Comparison of ENCODE assay signal across 1 cellular context in the genomic region with DNA sequence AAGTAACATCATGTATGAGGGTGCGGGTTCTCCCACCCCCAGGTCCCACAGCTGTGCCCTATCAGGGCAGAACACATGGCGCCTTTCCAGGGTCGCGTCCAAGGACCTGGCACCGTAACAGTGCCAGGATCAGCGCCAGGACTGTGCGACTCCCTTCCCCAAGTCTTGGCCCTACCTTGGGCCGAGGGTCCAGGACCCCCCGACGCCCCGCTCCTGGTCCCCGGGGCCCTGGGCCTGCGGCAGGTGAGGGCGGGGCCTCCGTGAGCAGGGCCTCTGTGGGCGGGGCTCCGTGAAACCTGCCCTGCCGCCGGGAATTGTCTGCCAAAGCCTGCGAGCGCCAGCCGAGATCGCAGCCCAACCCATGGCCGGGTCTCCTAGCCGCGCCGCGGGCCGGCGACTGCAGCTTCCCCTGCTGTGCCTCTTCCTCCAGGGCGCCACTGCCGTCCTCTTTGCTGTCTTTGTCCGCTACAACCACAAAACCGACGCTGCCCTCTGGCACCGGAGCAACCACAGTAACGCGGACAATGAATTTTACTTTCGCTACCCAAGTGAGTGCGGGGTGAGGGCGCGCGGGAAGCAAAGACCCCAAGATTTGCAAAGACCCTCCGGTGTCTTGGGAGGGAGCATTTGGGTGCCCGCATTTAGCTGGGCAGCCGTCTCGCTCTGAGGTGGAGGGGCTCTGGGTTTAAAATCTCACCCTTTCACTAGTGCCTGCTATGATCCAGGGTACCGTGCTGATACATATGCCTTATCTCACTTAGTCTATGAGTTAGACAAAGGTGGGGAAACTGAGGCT.
TF ChIP-seq lines count a peak whose summit lies in the region.

A gene with protein sequence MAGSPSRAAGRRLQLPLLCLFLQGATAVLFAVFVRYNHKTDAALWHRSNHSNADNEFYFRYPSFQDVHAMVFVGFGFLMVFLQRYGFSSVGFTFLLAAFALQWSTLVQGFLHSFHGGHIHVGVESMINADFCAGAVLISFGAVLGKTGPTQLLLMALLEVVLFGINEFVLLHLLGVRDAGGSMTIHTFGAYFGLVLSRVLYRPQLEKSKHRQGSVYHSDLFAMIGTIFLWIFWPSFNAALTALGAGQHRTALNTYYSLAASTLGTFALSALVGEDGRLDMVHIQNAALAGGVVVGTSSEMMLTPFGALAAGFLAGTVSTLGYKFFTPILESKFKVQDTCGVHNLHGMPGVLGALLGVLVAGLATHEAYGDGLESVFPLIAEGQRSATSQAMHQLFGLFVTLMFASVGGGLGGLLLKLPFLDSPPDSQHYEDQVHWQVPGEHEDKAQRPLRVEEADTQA (plus strand): TSS at position 323 of the 796 bp plus-strand sequence. CDS start 39 bp downstream, at position 362.

TF ChIP-seq in HepG2, 621 proteins besides CTCF, POLR2A, EP300 and RAD21 (continued from another document and continues in another):
- TF ChIP-seq, protein P1, sequence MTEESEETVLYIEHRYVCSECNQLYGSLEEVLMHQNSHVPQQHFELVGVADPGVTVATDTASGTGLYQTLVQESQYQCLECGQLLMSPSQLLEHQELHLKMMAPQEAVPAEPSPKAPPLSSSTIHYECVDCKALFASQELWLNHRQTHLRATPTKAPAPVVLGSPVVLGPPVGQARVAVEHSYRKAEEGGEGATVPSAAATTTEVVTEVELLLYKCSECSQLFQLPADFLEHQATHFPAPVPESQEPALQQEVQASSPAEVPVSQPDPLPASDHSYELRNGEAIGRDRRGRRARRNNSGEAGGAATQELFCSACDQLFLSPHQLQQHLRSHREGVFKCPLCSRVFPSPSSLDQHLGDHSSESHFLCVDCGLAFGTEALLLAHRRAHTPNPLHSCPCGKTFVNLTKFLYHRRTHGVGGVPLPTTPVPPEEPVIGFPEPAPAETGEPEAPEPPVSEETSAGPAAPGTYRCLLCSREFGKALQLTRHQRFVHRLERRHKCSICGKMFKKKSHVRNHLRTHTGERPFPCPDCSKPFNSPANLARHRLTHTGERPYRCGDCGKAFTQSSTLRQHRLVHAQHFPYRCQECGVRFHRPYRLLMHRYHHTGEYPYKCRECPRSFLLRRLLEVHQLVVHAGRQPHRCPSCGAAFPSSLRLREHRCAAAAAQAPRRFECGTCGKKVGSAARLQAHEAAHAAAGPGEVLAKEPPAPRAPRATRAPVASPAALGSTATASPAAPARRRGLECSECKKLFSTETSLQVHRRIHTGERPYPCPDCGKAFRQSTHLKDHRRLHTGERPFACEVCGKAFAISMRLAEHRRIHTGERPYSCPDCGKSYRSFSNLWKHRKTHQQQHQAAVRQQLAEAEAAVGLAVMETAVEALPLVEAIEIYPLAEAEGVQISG (CRISPR knock-in tag; IDR thresholded peaks at IDR 0.05): peak; percentile 50; the same call in 1 of the 2 replicates
- TF ChIP-seq RAD51 (IDR thresholded peaks at IDR 0.05; ENCODE audit: borderline replicate concordance) (no peak), ZNF777 (CRISPR knock-in tag; IDR thresholded peaks at IDR 0.05) (0 out of 2 replicates have a peak, but pooled peaks have one; percentile 53), KLF16 (CRISPR knock-in tag; IDR thresholded peaks at IDR 0.05) (peak in 1 of 2 experiments; percentile 71; a peak in 1 of 4 replicates), KLF6 (CRISPR knock-in tag; IDR thresholded peaks at IDR 0.05) (no peak), ZFY (CRISPR knock-in tag; IDR thresholded peaks at IDR 0.05) (peak; percentile 73), CBX1 (IDR thresholded peaks at IDR 0.05; ENCODE audit: low read depth) (peak; percentile 37), ZFP37 (CRISPR knock-in tag; IDR thresholded peaks at IDR 0.05; ENCODE audit: borderline replicate concordance) (0 out of 2 replicates have a peak, but pooled peaks have one; percentile 46), ZNF605 (CRISPR knock-in tag; IDR thresholded peaks at IDR 0.05) (peak; percentile 68), FOSL1 (CRISPR knock-in tag; IDR thresholded peaks at IDR 0.05; ENCODE audit: borderline replicate concordance) (0 out of 2 replicates have a peak, but pooled peaks have one; percentile 24), MIXL1 (CRISPR knock-in tag; IDR thresholded peaks at IDR 0.05) (0 out of 2 replicates have a peak, but pooled peaks have one; percentile 19), ESRRA (CRISPR knock-in tag; IDR thresholded peaks at IDR 0.05; ENCODE audit: low read depth) (peak; percentile 42; the same call in 1 of the 2 replicates), SNAPC2 (CRISPR knock-in tag; IDR thresholded peaks at IDR 0.05) (peak; percentile 64; the same call in 1 of the 2 replicates), KLF12 (CRISPR knock-in tag; IDR thresholded peaks at IDR 0.05; ENCODE audit: borderline replicate concordance) (no peak; the same call in 1 of the 2 replicates), SMAD3 (CRISPR knock-in tag; IDR thresholded peaks at IDR 0.05) (peak; percentile 62; the same call in 1 of the 2 replicates), RNF2 (conservative IDR thresholded peaks at IDR 0.05; ENCODE audit: low read depth) (no peak), DNMT1 (CRISPR knock-in tag; IDR thresholded peaks at IDR 0.05) (0 out of 2 replicates have a peak, but pooled peaks have one; percentile 21), GLI4 (CRISPR knock-in tag; IDR thresholded peaks at IDR 0.05; ENCODE audit: borderline replicate concordance) (peak; percentile 59; the same call in 1 of the 2 replicates), ZNF782 (CRISPR knock-in tag; IDR thresholded peaks at IDR 0.05; ENCODE audit: borderline replicate concordance) (0 out of 2 replicates have a peak, but pooled peaks have one; percentile 41), MAZ (IDR thresholded peaks at IDR 0.05; ENCODE audit: borderline replicate concordance, low read depth, low read length) (no peak), MAZ (CRISPR knock-in tag; IDR thresholded peaks at IDR 0.05; ENCODE audit: low read depth) (peak; percentile 56; the same call in 1 of the 2 replicates), ZNF567 (CRISPR knock-in tag; IDR thresholded peaks at IDR 0.05; ENCODE audit: borderline replicate concordance) (0 out of 2 replicates have a peak, but pooled peaks have one; percentile 80), PHF8 (CRISPR knock-in tag; IDR thresholded peaks at IDR 0.05) (peak; percentile 82), KDM5B (CRISPR knock-in tag; IDR thresholded peaks at IDR 0.05; ENCODE audit: borderline replicate concordance) (peak; percentile 86), YEATS2 (CRISPR knock-in tag; IDR thresholded peaks at IDR 0.05; ENCODE audit: borderline replicate concordance) (0 out of 2 replicates have a peak, but pooled peaks have one; percentile 24), ZBTB42 (CRISPR knock-in tag; IDR thresholded peaks at IDR 0.05) (0 out of 2 replicates have a peak, but pooled peaks have one; percentile 58), TBX2 (CRISPR knock-in tag; IDR thresholded peaks at IDR 0.05; ENCODE audit: borderline replicate concordance) (peak; percentile 36), ZBTB20 (CRISPR knock-in tag; IDR thresholded peaks at IDR 0.05; ENCODE audit: borderline replicate concordance, low read depth) (peak; percentile 66; the same call in 1 of the 2 replicates), BRD4 (CRISPR knock-in tag; IDR thresholded peaks at IDR 0.05) (peak; percentile 80; the same call in 1 of the 2 replicates), ZNF747 (CRISPR knock-in tag; IDR thresholded peaks at IDR 0.05; ENCODE audit: borderline replicate concordance) (no peak), ZNF205 (CRISPR knock-in tag; IDR thresholded peaks at IDR 0.05) (peak; percentile 69; the same call in 1 of the 2 replicates), ZNF772 (CRISPR knock-in tag; IDR thresholded peaks at IDR 0.05) (no peak), DMAP1 (CRISPR knock-in tag; IDR thresholded peaks at IDR 0.05) (peak; percentile 55; the same call in 1 of the 2 replicates), POLR2G (IDR thresholded peaks at IDR 0.05; ENCODE audit: low read depth, low read length) (peak; percentile 94), SRY (CRISPR knock-in tag; IDR thresholded peaks at IDR 0.05) (peak; percentile 91; the same call in 1 of the 2 replicates), RBFOX2 (IDR thresholded peaks at IDR 0.05; ENCODE audit: low read depth, low read length) (peak; percentile 98), NCOA5 (CRISPR knock-in tag; IDR thresholded peaks at IDR 0.05) (no peak)
- TF ChIP-seq, protein P2, sequence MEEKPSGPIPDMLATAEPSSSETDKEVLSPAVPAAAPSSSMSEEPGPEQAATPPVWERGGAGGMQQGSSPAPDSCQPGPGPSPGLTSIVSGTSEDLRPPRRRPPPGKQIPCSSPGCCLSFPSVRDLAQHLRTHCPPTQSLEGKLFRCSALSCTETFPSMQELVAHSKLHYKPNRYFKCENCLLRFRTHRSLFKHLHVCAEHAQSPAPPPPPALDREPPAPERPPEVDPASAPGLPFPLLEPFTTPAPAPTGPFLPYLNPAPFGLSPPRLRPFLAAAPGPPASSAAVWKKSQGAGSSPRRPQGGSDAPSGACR (CRISPR knock-in tag; IDR thresholded peaks at IDR 0.05): peak; percentile 40; the same call in 1 of the 2 replicates
- TF ChIP-seq, protein P3, sequence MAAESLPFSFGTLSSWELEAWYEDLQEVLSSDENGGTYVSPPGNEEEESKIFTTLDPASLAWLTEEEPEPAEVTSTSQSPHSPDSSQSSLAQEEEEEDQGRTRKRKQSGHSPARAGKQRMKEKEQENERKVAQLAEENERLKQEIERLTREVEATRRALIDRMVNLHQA (CRISPR knock-in tag; IDR thresholded peaks at IDR 0.05): no peak
- TF ChIP-seq, protein P4, sequence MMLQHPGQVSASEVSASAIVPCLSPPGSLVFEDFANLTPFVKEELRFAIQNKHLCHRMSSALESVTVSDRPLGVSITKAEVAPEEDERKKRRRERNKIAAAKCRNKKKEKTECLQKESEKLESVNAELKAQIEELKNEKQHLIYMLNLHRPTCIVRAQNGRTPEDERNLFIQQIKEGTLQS (CRISPR knock-in tag; IDR thresholded peaks at IDR 0.05): peak; percentile 52; the same call in 1 of the 2 replicates
- TF ChIP-seq, protein P5, sequence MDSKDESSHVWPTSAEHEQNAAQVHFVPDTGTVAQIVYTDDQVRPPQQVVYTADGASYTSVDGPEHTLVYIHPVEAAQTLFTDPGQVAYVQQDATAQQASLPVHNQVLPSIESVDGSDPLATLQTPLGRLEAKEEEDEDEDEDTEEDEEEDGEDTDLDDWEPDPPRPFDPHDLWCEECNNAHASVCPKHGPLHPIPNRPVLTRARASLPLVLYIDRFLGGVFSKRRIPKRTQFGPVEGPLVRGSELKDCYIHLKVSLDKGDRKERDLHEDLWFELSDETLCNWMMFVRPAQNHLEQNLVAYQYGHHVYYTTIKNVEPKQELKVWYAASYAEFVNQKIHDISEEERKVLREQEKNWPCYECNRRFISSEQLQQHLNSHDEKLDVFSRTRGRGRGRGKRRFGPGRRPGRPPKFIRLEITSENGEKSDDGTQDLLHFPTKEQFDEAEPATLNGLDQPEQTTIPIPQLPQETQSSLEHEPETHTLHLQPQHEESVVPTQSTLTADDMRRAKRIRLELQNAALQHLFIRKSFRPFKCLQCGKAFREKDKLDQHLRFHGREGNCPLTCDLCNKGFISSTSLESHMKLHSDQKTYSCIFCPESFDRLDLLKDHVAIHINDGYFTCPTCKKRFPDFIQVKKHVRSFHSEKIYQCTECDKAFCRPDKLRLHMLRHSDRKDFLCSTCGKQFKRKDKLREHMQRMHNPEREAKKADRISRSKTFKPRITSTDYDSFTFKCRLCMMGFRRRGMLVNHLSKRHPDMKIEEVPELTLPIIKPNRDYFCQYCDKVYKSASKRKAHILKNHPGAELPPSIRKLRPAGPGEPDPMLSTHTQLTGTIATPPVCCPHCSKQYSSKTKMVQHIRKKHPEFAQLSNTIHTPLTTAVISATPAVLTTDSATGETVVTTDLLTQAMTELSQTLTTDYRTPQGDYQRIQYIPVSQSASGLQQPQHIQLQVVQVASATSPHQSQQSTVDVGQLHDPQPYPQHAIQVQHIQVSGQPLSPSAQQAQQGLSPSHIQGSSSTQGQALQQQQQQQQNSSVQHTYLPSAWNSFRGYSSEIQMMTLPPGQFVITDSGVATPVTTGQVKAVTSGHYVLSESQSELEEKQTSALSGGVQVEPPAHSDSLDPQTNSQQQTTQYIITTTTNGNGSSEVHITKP (CRISPR knock-in tag; IDR thresholded peaks at IDR 0.05; ENCODE audit: low read depth): 0 out of 2 replicates have a peak, but pooled peaks have one; percentile 10
- TF ChIP-seq, protein P6, sequence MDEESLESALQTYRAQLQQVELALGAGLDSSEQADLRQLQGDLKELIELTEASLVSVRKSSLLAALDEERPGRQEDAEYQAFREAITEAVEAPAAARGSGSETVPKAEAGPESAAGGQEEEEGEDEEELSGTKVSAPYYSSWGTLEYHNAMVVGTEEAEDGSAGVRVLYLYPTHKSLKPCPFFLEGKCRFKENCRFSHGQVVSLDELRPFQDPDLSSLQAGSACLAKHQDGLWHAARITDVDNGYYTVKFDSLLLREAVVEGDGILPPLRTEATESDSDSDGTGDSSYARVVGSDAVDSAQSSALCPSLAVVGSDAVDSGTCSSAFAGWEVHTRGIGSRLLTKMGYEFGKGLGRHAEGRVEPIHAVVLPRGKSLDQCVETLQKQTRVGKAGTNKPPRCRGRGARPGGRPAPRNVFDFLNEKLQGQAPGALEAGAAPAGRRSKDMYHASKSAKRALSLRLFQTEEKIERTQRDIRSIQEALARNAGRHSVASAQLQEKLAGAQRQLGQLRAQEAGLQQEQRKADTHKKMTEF (CRISPR knock-in tag; IDR thresholded peaks at IDR 0.05): peak; percentile 61; the same call in 1 of the 2 replicates
- TF ChIP-seq, protein P7, sequence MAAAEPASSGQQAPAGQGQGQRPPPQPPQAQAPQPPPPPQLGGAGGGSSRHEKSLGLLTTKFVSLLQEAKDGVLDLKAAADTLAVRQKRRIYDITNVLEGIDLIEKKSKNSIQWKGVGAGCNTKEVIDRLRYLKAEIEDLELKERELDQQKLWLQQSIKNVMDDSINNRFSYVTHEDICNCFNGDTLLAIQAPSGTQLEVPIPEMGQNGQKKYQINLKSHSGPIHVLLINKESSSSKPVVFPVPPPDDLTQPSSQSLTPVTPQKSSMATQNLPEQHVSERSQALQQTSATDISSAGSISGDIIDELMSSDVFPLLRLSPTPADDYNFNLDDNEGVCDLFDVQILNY (CRISPR knock-in tag; conservative IDR thresholded peaks at IDR 0.05): no peak
